1 cellular context compared by ENCODE assay signal in the genomic region with DNA sequence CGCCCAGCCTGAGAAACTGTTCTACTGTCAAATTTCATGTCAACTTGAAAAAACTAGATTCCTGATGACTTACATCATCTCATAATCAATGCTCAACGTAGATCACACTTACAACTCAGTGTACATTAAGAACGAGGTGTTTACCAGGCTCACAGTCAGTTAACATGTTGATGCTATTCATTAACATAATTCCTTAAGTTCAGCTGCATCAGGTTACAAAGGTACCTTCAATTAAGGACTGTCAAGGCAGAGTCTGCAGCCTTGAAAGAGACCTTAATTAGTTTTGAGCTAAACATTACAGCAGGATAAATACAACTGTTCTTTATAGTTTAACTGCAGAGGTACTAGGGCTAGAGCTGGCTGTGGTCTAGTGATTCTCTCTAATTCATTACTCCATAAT.
TF ChIP-seq lines count a peak whose summit lies in the region.

No MANE protein-coding gene starts in this region.

TF ChIP-seq in H1, 55 proteins besides CTCF, POLR2A, EP300 and RAD21 (continued from another document):
- TF ChIP-seq, protein P1, sequence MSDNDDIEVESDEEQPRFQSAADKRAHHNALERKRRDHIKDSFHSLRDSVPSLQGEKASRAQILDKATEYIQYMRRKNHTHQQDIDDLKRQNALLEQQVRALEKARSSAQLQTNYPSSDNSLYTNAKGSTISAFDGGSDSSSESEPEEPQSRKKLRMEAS (IDR thresholded peaks at IDR 0.05): no peak
- TF ChIP-seq, protein P2, sequence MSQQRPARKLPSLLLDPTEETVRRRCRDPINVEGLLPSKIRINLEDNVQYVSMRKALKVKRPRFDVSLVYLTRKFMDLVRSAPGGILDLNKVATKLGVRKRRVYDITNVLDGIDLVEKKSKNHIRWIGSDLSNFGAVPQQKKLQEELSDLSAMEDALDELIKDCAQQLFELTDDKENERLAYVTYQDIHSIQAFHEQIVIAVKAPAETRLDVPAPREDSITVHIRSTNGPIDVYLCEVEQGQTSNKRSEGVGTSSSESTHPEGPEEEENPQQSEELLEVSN (IDR thresholded peaks at IDR 0.05): no peak
- TF ChIP-seq FOSL1 (IDR thresholded peaks at IDR 0.05; ENCODE audit: insufficient read depth, low read depth, low read length): no peak
- TF ChIP-seq GABPA (IDR thresholded peaks at IDR 0.05; ENCODE audit: borderline replicate concordance, insufficient read depth, low read length): no peak
